ENCODE assay signal across 8 cellular contexts in the genomic region with DNA sequence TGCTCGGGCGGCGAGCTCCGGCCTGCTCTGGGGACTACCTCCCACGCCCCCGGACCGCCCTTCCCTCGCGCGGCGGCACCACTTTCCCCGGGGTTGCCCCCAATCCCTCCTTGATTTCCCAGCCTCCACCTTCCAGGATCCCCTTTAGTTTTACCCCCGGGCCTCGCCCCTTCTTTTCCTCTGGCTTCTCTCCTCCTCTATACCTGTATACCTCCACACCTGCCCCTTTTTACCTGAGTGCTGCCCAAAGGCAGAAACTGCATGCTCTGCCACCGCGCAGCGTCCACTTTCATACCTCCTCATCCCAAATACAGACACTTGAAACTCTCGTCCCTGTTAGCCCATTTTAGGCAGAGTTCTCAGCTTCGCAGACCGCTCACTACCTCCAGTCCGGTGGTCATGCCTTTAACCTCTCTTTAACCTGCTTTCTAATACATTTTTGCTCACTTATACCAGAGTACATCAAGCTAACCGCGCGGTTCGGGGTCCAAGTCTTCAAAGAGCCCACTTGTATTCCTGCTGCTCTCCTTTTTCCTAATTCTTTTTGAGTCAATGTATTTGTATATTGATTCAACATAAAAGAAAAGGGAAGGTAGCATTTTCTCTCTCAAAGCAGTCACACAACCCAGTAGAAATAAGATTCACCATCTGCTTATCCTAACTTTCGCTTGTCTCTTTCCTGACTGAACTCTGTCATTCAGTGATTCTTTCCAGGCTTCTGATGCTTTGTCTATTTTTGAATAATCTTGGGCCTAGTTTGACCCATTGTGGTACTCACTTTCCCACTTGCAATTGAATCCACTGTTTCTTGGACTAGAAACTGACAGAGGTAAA. TPM values are rescaled to one million over a fixed set of nuclear protein-coding genes. Genes with fewer than 3 reads are reported as not detected.
A peak's percentile ranks its signal among the peaks of the same experiment; 100 is the strongest.
DNase-seq lines count a peak whose midpoint lies in the region; ATAC-seq and TF ChIP-seq lines count a peak whose summit lies in the region.

No MANE protein-coding gene starts in this region.

- no peaks in the 10 kb centered on the region for H3K9me3 ChIP-seq in MG63
- H3K9me3 ChIP-seq in left ventricle myocardium inferior (replicated peaks) = no peaks in the 10 kb centered on the region

- H3K27ac ChIP-seq in left ventricle myocardium inferior (replicated peaks) (peak overlapping the region; percentile 95), rectal smooth muscle tissue (ENCODE audit: low read depth, low read length) (peak overlapping the region; percentile 83)

- no peaks in the 10 kb centered on the region for H3K36me3 ChIP-seq in BJ (ENCODE audit: control insufficient read depth, insufficient read depth, low read length)
- no peaks in the 10 kb centered on the region for H3K36me3 ChIP-seq in MG63
- H3K36me3 ChIP-seq in left ventricle myocardium inferior = no peaks in the 10 kb centered on the region
- no peaks in the 10 kb centered on the region for H3K36me3 ChIP-seq in rectal smooth muscle tissue (ENCODE audit: control insufficient read depth, insufficient read depth, low read length)

- H3K9me3 Mint-ChIP-seq in activated naive CD4-positive, alpha-beta T cell treated with anti-CD3 and anti-CD28 coated beads, Interleukin-2, amount 50 U/mL, for 72 hours = peaks cover 0 to 7% of the 10 kb centered on the region in 2 donors

- H3K27me3 ChIP-seq in BJ (ENCODE audit: control insufficient read depth, insufficient read depth, low read length) (no peaks in the 10 kb centered on the region), MG63 (no peaks in the 10 kb centered on the region), left ventricle myocardium inferior (ENCODE audit: low read depth) (no peaks in the 10 kb centered on the region), rectal smooth muscle tissue (ENCODE audit: control insufficient read depth, insufficient read depth, low read length) (no peaks in the 10 kb centered on the region)

- H3K4me3 ChIP-seq in BJ (ENCODE audit: low read depth, low read length) (peak overlapping the region; percentile 81), MG63 (peak overlapping the region; percentile 70), left ventricle myocardium inferior (peak overlapping the region; percentile 96), rectal smooth muscle tissue (ENCODE audit: low read length) (peak overlapping the region; percentile 91)

- CTCF ChIA-PET in BJ (lab: Yijun Ruan, JAX) = interaction anchor here (1.0 to 1.6 kb wide), 2 partner anchors 8 to 11 kb away, joined by 3 read pairs; no protein-coding TSS in a partner anchor

- POLR2A ChIA-PET in BJ (lab: Charles Lee) = interaction anchor here (0.7 kb wide), 1 partner anchor 146 kb away, joined by 10 read pairs; no protein-coding TSS in a partner anchor

- H3K27ac Mint-ChIP-seq in activated naive CD4-positive, alpha-beta T cell treated with anti-CD3 and anti-CD28 coated beads, Interleukin-2, amount 50 U/mL, for 72 hours = peak overlapping the region; percentile 94 to 97

- ATAC-seq in GM19372 (IDR thresholded peaks at IDR 0.05; ENCODE audit: low read depth, unreplicated experiment) = peak; percentile 3
- peak in 1 of 2 donors; percentile 3 for ATAC-seq in activated naive CD4-positive, alpha-beta T cell treated with anti-CD3 and anti-CD28 coated beads, Interleukin-2, amount 50 U/mL, for 72 hours
- ATAC-seq in HG03097 (IDR thresholded peaks at IDR 0.05; ENCODE audit: low FRiP score, unreplicated experiment) = no peak

- H3K4me1 ChIP-seq in left ventricle myocardium inferior = peaks cover 69% of the 10 kb centered on the region
- H3K4me1 ChIP-seq in rectal smooth muscle tissue (ENCODE audit: control insufficient read depth, insufficient read depth, low read length) = peaks cover 18% of the 10 kb centered on the region

- peak overlapping the region; percentile 73 for H3K9ac ChIP-seq in rectal smooth muscle tissue (ENCODE audit: low read length)

- no peak for TF ChIP-seq CTCF in BJ (IDR thresholded peaks at IDR 0.05; ENCODE audit: insufficient read depth, low read depth, low read length)
- no peak for TF ChIP-seq CTCF in left ventricle myocardium inferior (IDR thresholded peaks at IDR 0.05; ENCODE audit: borderline replicate concordance)

- intact Hi-C loops in left ventricle myocardium inferior (cut with micrococcal nuclease) = no loop called here

- no peak for DNase-seq in BJ (ENCODE audit: low read depth)
- no peak for DNase-seq in MG63
- no peak for DNase-seq in activated naive CD4-positive, alpha-beta T cell treated with anti-CD3 and anti-CD28 coated beads, Interleukin-2, amount 50 U/mL, for 72 hours (ENCODE audit: low spot score in 2 of 2)
- no peak for DNase-seq in left ventricle myocardium inferior
- no peak for DNase-seq in D341Med (ENCODE audit: low spot score)

- H3K36me3 Mint-ChIP-seq in activated naive CD4-positive, alpha-beta T cell treated with anti-CD3 and anti-CD28 coated beads, Interleukin-2, amount 50 U/mL, for 72 hours = peaks cover 25% of the 10 kb centered on the region in 2 donors

RNA-seq across cellular contexts. Expression of gene SPOPL, which starts 0.9 kb away (rescaled TPM):
- polyA plus RNA-seq in BJ (2011; rRNA removed) = 5.8 and 9.9 TPM in 2 replicates
- 4.8 and 5.0 TPM in 2 replicates for polyA minus RNA-seq in BJ (2011; rRNA and poly(A)+ RNA removed)
- total RNA-seq in MG63 (2014; rRNA removed; shearing (Covaris generic); ENCODE audit: low replicate concordance) = 9.3 and 13.8 TPM in 2 replicates
- total RNA-seq in activated naive CD4-positive, alpha-beta T cell treated with anti-CD3 and anti-CD28 coated beads, Interleukin-2, amount 50 U/mL, for 72 hours = 10 to 100 TPM; 13.8 to 15.4 TPM
- total RNA-seq in left ventricle myocardium inferior = 13.5 TPM
